Comparison of ENCODE assay signal across 13 cellular contexts in the genomic region with DNA sequence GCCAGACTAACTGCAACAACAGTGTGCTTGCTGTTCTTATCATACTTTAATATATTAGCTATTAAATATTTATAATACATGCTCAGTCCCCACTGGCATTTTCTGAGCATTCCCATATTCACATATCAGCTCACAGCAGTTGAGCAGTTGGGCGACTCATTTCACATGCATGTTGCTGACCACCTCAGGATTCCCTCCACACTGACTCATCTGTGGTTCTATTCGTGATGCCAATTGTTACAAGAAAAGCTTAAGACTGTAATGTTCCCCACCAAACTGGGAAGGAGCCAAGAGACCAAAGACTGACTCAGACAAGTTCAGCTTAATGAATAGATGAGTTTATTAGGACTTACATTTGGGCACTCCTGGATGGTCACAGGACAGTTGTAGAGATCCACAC.
DNase-seq lines count a peak whose midpoint lies in the region; ATAC-seq and TF ChIP-seq lines count a peak whose summit lies in the region.
"Had no signal": no experiment of that assay in that cellular context is flagged by ENCODE, and none has a peak within 500 bp of the region (broad histone marks: within the 10 kb centered on the region; RNA-seq: fewer than 3 reads in every experiment).

No MANE protein-coding gene starts in this region.

- no peaks in the 10 kb centered on the region for H3K27me3 ChIP-seq in BLaER1
- no peaks in the 10 kb centered on the region for H3K27me3 ChIP-seq in CD8-positive, alpha-beta T cell (ENCODE audit: insufficient read depth, low read length)

- H3K27me3 Mint-ChIP-seq in CD8-positive, alpha-beta T cell (ENCODE audit: low read depth), result no peaks in the 10 kb centered on the region
- H3K27me3 Mint-ChIP-seq: activated T-cell treated with anti-CD3 and anti-CD28 coated beads, Interleukin-2, amount 50 U/mL, for 24 hours had no signal

- H3K4me3 ChIP-seq in BLaER1 (no peak overlapping the region), NB4 (ENCODE audit: low read depth, low read length) (no peak overlapping the region), cardiac fibroblast (replicated peaks in 1 of 2; ENCODE audit: low read depth in 2 of 2, low read length in 2 of 2) (no peak overlapping the region), mesodermal cell (ENCODE audit: extremely low read depth, insufficient read depth, low read length, poor library complexity, severe bottlenecking) (no peak overlapping the region)
- no peak overlapping the region for H3K4me3 ChIP-seq in CD8-positive, alpha-beta T cell (ENCODE audit: low read depth, low read length)

- H3K4me1 ChIP-seq in BLaER1, result 0 out of 2 replicates have a peak, but pooled peaks cover 5% of the 10 kb centered on the region
- no peaks in the 10 kb centered on the region for H3K4me1 ChIP-seq in mesodermal cell (ENCODE audit: control insufficient read depth, insufficient read depth, low read length, poor library complexity, severe bottlenecking)
- H3K4me1 ChIP-seq in CD8-positive, alpha-beta T cell (ENCODE audit: insufficient read depth, low read length), result no peaks in the 10 kb centered on the region

- H3K27ac ChIP-seq in BLaER1 (no peak overlapping the region), mesodermal cell (ENCODE audit: low read depth, low read length, severe bottlenecking) (peak overlapping the region; percentile 32)
- no peak overlapping the region for H3K27ac ChIP-seq in CD8-positive, alpha-beta T cell (ENCODE audit: low read depth, low read length)

- H3K9ac ChIP-seq in BLaER1, result no peak overlapping the region

- no peaks in the 10 kb centered on the region for H4K20me1 ChIP-seq in BLaER1

- TF ChIP-seq CTCF in NB4 (IDR thresholded peaks at IDR 0.05; ENCODE audit: low read depth, low read length) (no peak), cardiac fibroblast (IDR thresholded peaks at IDR 0.05; ENCODE audit: low read depth, low read length) (no peak)
- no peak for TF ChIP-seq CTCF in CD8-positive, alpha-beta T cell (IDR thresholded peaks at IDR 0.05)

- H3K9me3 ChIP-seq in BLaER1, result peaks cover 15% of the 10 kb centered on the region
- H3K9me3 ChIP-seq in mesodermal cell (ENCODE audit: control insufficient read depth, low read length), result peaks cover 3% of the 10 kb centered on the region
- no peaks in the 10 kb centered on the region for H3K9me3 ChIP-seq in CD8-positive, alpha-beta T cell (ENCODE audit: low read length)

- CTCF ChIA-PET in CD8-positive, alpha-beta T cell (lab: Charles Lee), result no interaction called here

- ATAC-seq in HG03469 (IDR thresholded peaks at IDR 0.05; ENCODE audit: unreplicated experiment) (no peak), HG02973 (IDR thresholded peaks at IDR 0.05; ENCODE audit: unreplicated experiment) (no peak), sciatic nerve (no peak)
- ATAC-seq in CD8-positive, alpha-beta T cell, result no peak
- ATAC-seq: HCT116 had no signal

- no peak overlapping the region for H3K27ac Mint-ChIP-seq in CD8-positive, alpha-beta T cell
- H3K27ac Mint-ChIP-seq: activated T-cell treated with anti-CD3 and anti-CD28 coated beads, Interleukin-2, amount 50 U/mL, for 24 hours had no signal

- peak; percentile 2 for DNase-seq in NB4 (ENCODE audit: low read depth)
- peak; percentile 86 to 96 for DNase-seq in cardiac fibroblast (ENCODE audit: low read depth in 2 of 2)
- no peak for DNase-seq in sciatic nerve (ENCODE audit: low spot score)
- DNase-seq in CD8-positive, alpha-beta T cell, result no peak
- DNase-seq: activated T-cell treated with anti-CD3 and anti-CD28 coated beads, Interleukin-2, amount 50 U/mL, for 24 hours; DMS 273 treated with DMSO at 0.1 percent for 48 hours; NCI-H2081 treated with DMSO at 0.1 percent for 48 hours; substantia nigra had no signal

- H3K36me3 ChIP-seq in BLaER1, result no peaks in the 10 kb centered on the region
- H3K36me3 ChIP-seq in mesodermal cell (ENCODE audit: control insufficient read depth, insufficient read depth, low read length), result no peaks in the 10 kb centered on the region
- H3K36me3 ChIP-seq in CD8-positive, alpha-beta T cell (ENCODE audit: insufficient read depth, low read length), result no peaks in the 10 kb centered on the region

- POLR2A ChIA-PET in CD8-positive, alpha-beta T cell (lab: Charles Lee), result no interaction called here

- 100% methylated on average over 1 of the region's 2 CpGs for WGBS in mesodermal cell (ENCODE audit: insufficient coverage in 2 of 2), 2 experiments

- intact Hi-C loops in sciatic nerve (cut with DNase I), result loop anchor here (5.0 kb wide), 1 partner anchor 1660 kb away; no protein-coding TSS in a partner anchor
- intact Hi-C loops in CD8-positive, alpha-beta T cell (cut with DNase I, micrococcal nuclease), result no loop called here

- peaks cover 7% of the 10 kb centered on the region for H3K9me3 Mint-ChIP-seq in CD8-positive, alpha-beta T cell

- no peak for TF ChIP-seq POLR2A in NB4 (IDR thresholded peaks at IDR 0.05; ENCODE audit: extremely low read depth, insufficient read length)

- H3K4me3 Mint-ChIP-seq in CD8-positive, alpha-beta T cell, result no peak overlapping the region
- H3K4me3 Mint-ChIP-seq: activated T-cell treated with anti-CD3 and anti-CD28 coated beads, Interleukin-2, amount 50 U/mL, for 24 hours had no signal

- no peaks in the 10 kb centered on the region for H3K36me3 Mint-ChIP-seq in CD8-positive, alpha-beta T cell

- H3K4me1 Mint-ChIP-seq in CD8-positive, alpha-beta T cell (ENCODE audit: low read depth), result no peaks in the 10 kb centered on the region

- H3K4me2 ChIP-seq in BLaER1, result peak overlapping the region; percentile 14; the same call in 1 of the 2 replicates

Comparison
In these comparisons a context has a peak if more than half of its experiments do, and no peak if none do; other contexts are left out.
1. DNase-seq: peak in NB4 (single experiment) and cardiac fibroblast (2 of 2); none in sciatic nerve (single experiment) and CD8-positive, alpha-beta T cell (0 of 7).